19 cellular contexts compared by ENCODE assay signal in the genomic region with DNA sequence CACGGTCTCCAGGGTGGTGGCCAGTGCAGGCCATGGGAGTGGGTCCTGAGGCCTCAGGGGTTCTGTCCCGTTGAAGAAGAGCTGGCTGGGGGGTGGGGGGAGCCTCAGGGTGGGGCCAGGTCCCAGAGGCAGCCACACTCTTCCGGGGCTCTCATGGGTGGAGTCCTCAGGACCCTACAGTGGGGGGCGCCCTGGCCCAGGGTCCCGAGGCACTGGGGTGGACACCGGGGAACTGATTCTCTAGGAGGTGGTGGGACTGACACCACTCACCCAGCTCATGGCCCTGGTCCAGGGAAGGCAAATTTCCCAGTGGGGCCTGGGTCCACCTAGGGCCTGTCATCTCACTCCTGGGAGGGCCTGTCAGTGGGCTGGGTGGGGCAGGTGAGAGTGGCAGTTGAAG. TPM values are rescaled to one million over a fixed set of nuclear protein-coding genes. Genes with fewer than 3 reads are reported as not detected.
DNase-seq lines count a peak whose midpoint lies in the region; ATAC-seq and TF ChIP-seq lines count a peak whose summit lies in the region.
"Had no signal": no experiment of that assay in that cellular context is flagged by ENCODE, and none has a peak within 500 bp of the region (broad histone marks: within the 10 kb centered on the region; RNA-seq: fewer than 3 reads in every experiment).

No MANE protein-coding gene starts in this region.

- H3K9me3 Mint-ChIP-seq in immature natural killer cell: no peaks in the 10 kb centered on the region
- H3K9me3 Mint-ChIP-seq: CD8-positive, alpha-beta memory T cell; HFFc6 had no signal

- H3K79me1 ChIP-seq in neuronal stem cell (ENCODE audit: low read depth, low read length): no peaks in the 10 kb centered on the region

- H3K27me3 ChIP-seq in SK-N-SH (ENCODE audit: insufficient read depth) (no peaks in the 10 kb centered on the region), neuronal stem cell (ENCODE audit: control insufficient read depth in 3 of 3, insufficient read depth in 3 of 3, low read depth in 1 of 3, low read length in 3 of 3) (no peaks in the 10 kb centered on the region), psoas muscle (ENCODE audit: insufficient read depth in 3 of 3, low read length in 2 of 3) (peaks cover 0 to 2% (median 0%) of the 10 kb centered on the region in 3 donors), tibial nerve (no peaks in the 10 kb centered on the region)
- H3K27me3 ChIP-seq: BLaER1 had no signal

- peaks cover 0 to 1% of the 10 kb centered on the region in 2 donors for H3K4me1 Mint-ChIP-seq in immature natural killer cell

- no peak overlapping the region for H3K4me3 ChIP-seq in SK-N-SH (ENCODE audit: low read depth in 2 of 2, low read length in 1 of 2)
- no peak overlapping the region for H3K4me3 ChIP-seq in neuronal stem cell (ENCODE audit: low read length in 2 of 2)
- no peak overlapping the region for H3K4me3 ChIP-seq in psoas muscle
- no peak overlapping the region for H3K4me3 ChIP-seq in tibial nerve
- H3K4me3 ChIP-seq: BLaER1, HAP-1 had no signal

- H2BK12ac ChIP-seq in neuronal stem cell (ENCODE audit: low read length): no peak overlapping the region

- no peak overlapping the region for H3K4me3 Mint-ChIP-seq in immature natural killer cell
- H3K4me3 Mint-ChIP-seq: CD8-positive, alpha-beta memory T cell; HFFc6 had no signal

- no peaks in the 10 kb centered on the region for H4K20me1 ChIP-seq in SK-N-SH (ENCODE audit: insufficient read depth)
- H4K20me1 ChIP-seq: BLaER1 had no signal

- TF ChIP-seq EP300 in SK-N-SH (IDR thresholded peaks at IDR 0.05; ENCODE audit: borderline replicate concordance in 1 of 2, low read depth in 1 of 2, low read length in 1 of 2): no peak
- no peak for TF ChIP-seq EP300 in tibial nerve (IDR thresholded peaks at IDR 0.05)

- no peak for TF ChIP-seq CTCF in SK-N-SH (IDR thresholded peaks at IDR 0.05)
- TF ChIP-seq CTCF in psoas muscle (IDR thresholded peaks at IDR 0.05): no peak
- TF ChIP-seq CTCF in tibial nerve (IDR thresholded peaks at IDR 0.05): no peak

- intact Hi-C loops in Right ventricle myocardium superior (cut with DNase I) (no loop called here), psoas muscle (cut with DNase I) (loop anchor here in 1 of 2 donors (5.0 kb wide), 1 partner anchor 45 kb away; no protein-coding TSS in a partner anchor)

- H3K23ac ChIP-seq in neuronal stem cell (ENCODE audit: low read depth, low read length, poor library complexity): no peak overlapping the region

- H3F3A ChIP-seq in SK-N-SH (replicated peaks; ENCODE audit: insufficient read depth): no peaks in the 10 kb centered on the region

- H3K4me2 ChIP-seq in SK-N-SH (no peak overlapping the region), neuronal stem cell (ENCODE audit: insufficient read depth, low read length, poor library complexity, severe bottlenecking) (no peak overlapping the region)
- H3K4me2 ChIP-seq: BLaER1 had no signal

- POLR2A ChIA-PET in SK-N-SH (lab: Yijun Ruan, JAX): no interaction called here

- H3K27ac ChIP-seq in SK-N-SH (ENCODE audit: low read depth in 2 of 2, low read length in 1 of 2) (no peak overlapping the region), neuronal stem cell (replicated peaks; ENCODE audit: low read length) (no peak overlapping the region), psoas muscle (no peak overlapping the region), tibial nerve (no peak overlapping the region)
- H3K27ac ChIP-seq: 22Rv1, BLaER1, HL-60 had no signal

- H3K9me3 ChIP-seq in SK-N-SH (no peaks in the 10 kb centered on the region), neuronal stem cell (replicated peaks in 1 of 2; ENCODE audit: control insufficient read depth in 2 of 2, insufficient read depth in 1 of 2, low read depth in 1 of 2, low read length in 2 of 2) (no peaks in the 10 kb centered on the region), psoas muscle (no peaks in the 10 kb centered on the region), tibial nerve (no peaks in the 10 kb centered on the region)
- H3K9me3 ChIP-seq: BLaER1, Caco-2, HAP-1 had no signal

- no peak overlapping the region for H2AFZ ChIP-seq in SK-N-SH (ENCODE audit: low read depth)
- H2AFZ ChIP-seq in neuronal stem cell (ENCODE audit: low read length): no peak overlapping the region

- no peak overlapping the region for H3K4ac ChIP-seq in neuronal stem cell (ENCODE audit: low read length)

- H3K27ac Mint-ChIP-seq in immature natural killer cell: no peak overlapping the region
- H3K27ac Mint-ChIP-seq: CD8-positive, alpha-beta memory T cell; HFFc6 had no signal

- CTCF ChIA-PET in SK-N-SH (lab: Yijun Ruan, JAX): interaction anchor here (0.8 to 2.6 kb wide), 9 partner anchors 8 to 48 kb away, joined by 3 to 11 read pairs (median 4); no protein-coding TSS in a partner anchor

- H3K14ac ChIP-seq in neuronal stem cell (ENCODE audit: low read length): no peak overlapping the region

- H3K36me3 ChIP-seq in SK-N-SH (replicated peaks in 1 of 2; ENCODE audit: control insufficient read depth in 1 of 2, insufficient read depth in 2 of 2, low read length in 1 of 2) (no peaks in the 10 kb centered on the region), neuronal stem cell (replicated peaks in 1 of 2; ENCODE audit: control insufficient read depth in 2 of 2, insufficient read depth in 2 of 2, low read length in 2 of 2) (no peaks in the 10 kb centered on the region), psoas muscle (ENCODE audit: insufficient read depth in 1 of 2, low read depth in 1 of 2) (no peaks in the 10 kb centered on the region), tibial nerve (peaks cover 0 to 17% (median 0%) of the 10 kb centered on the region in 3 donors)
- H3K36me3 ChIP-seq: BLaER1, HAP-1 had no signal

- H3K18ac ChIP-seq in neuronal stem cell (ENCODE audit: low read length): no peak overlapping the region

- WGBS in SK-N-SH (ENCODE audit: low lambda C conversion rate): 90% methylated on average over 2 of the region's 6 CpGs
- WGBS in neuronal stem cell (ENCODE audit: extremely low coverage in 2 of 2, insufficient read length in 2 of 2, insufficient replicate concordance in 1 of 2), 2 donors: no CpG with 5 or more reads among the region's 6 CpGs
- WGBS in psoas muscle, 3 donors: 90 to 95% (median 92%) methylated on average over 6 of the region's 6 CpGs
- WGBS in tibial nerve, 2 donors: 77 to 95% methylated on average over 6 of the region's 6 CpGs

- no peaks in the 10 kb centered on the region for H3K9me2 ChIP-seq in SK-N-SH

- no peaks in the 10 kb centered on the region for H3K36me3 Mint-ChIP-seq in immature natural killer cell
- H3K36me3 Mint-ChIP-seq: CD8-positive, alpha-beta memory T cell had no signal

- peaks cover 0 to 8% of the 10 kb centered on the region in 2 experiments; a peak in 1 of 4 replicates for H3K4me1 ChIP-seq in SK-N-SH (ENCODE audit: control insufficient read depth in 1 of 2, insufficient read depth in 2 of 2, low read depth in 1 of 2, low read length in 1 of 2)
- H3K4me1 ChIP-seq in neuronal stem cell (ENCODE audit: control insufficient read depth in 2 of 2, insufficient read depth in 1 of 2, low read depth in 1 of 2, low read length in 2 of 2): peaks cover 0 to 2% of the 10 kb centered on the region in 2 donors
- no peaks in the 10 kb centered on the region for H3K4me1 ChIP-seq in psoas muscle
- no peaks in the 10 kb centered on the region for H3K4me1 ChIP-seq in tibial nerve
- H3K4me1 ChIP-seq: Caco-2, HAP-1 had no signal

- no peak overlapping the region for H2BK120ac ChIP-seq in neuronal stem cell (ENCODE audit: low read depth, low read length)

- ATAC-seq in SK-N-SH treated with all-trans-retinoic acid at 6 μM for 48 hours (no peak), Right ventricle myocardium superior (ENCODE audit: poor library complexity) (no peak), psoas muscle (no peak)

- no peaks in the 10 kb centered on the region for H3K27me3 Mint-ChIP-seq in immature natural killer cell (ENCODE audit: low read depth in 3 of 3)
- H3K27me3 Mint-ChIP-seq: CD8-positive, alpha-beta memory T cell had no signal

- H2BK15ac ChIP-seq in neuronal stem cell (ENCODE audit: low read length): no peak overlapping the region

- H4K91ac ChIP-seq in neuronal stem cell (ENCODE audit: low read depth, low read length, poor library complexity): no peak overlapping the region

- no peak for TF ChIP-seq POLR2A in tibial nerve (IDR thresholded peaks at IDR 0.05)

- no peak overlapping the region for H3K9ac ChIP-seq in SK-N-SH
- H3K9ac ChIP-seq in neuronal stem cell (ENCODE audit: low read depth, low read length, poor library complexity): no peak overlapping the region
- H3K9ac ChIP-seq: BLaER1 had no signal

- H2BK5ac ChIP-seq in neuronal stem cell (ENCODE audit: low read length): peak overlapping the region; percentile 2

- no peak for TF ChIP-seq RAD21 in SK-N-SH (IDR thresholded peaks at IDR 0.05; ENCODE audit: low read length)

- DNase-seq in SK-N-SH: peak; percentile 14
- peak; percentile 6 for DNase-seq in iPS-NIHi11 (ENCODE audit: low spot score)
- DNase-seq in neuronal stem cell (ENCODE audit: low spot score): no peak
- no peak for DNase-seq in Right ventricle myocardium superior
- no peak for DNase-seq in psoas muscle
- no peak for DNase-seq in tibial nerve (ENCODE audit: low spot score in 2 of 2)
- DNase-seq in immature natural killer cell: no peak
- DNase-seq: AML-193; Caco-2; CD8-positive, alpha-beta memory T cell; DND-41; GDM1; GOT3; HFFc6 had no signal

- H3K79me2 ChIP-seq in SK-N-SH (ENCODE audit: insufficient read depth): no peaks in the 10 kb centered on the region

- no peak overlapping the region for H4K8ac ChIP-seq in neuronal stem cell (ENCODE audit: low read depth, low read length)

- H2AK5ac ChIP-seq in neuronal stem cell (ENCODE audit: low read depth, low read length): no peak overlapping the region

RNA-seq across cellular contexts. Expression of gene GGT5, which starts 12.8 kb away (rescaled TPM):
- 3.3 and 4.6 TPM in 2 replicates for polyA plus RNA-seq in SK-N-SH (2012; rRNA removed)
- polyA plus RNA-seq in SK-N-SH (2012; cell fraction: cytosol; rRNA removed): 1.2 and 2.7 TPM in 2 replicates
- 6.3 and 7.6 TPM in 2 replicates for polyA plus RNA-seq in SK-N-SH (2012; cell fraction: nucleus; rRNA removed)
- not detected for polyA plus RNA-seq in neuronal stem cell (2013, experiment 1 of 2)
- 0.01 TPM for polyA plus RNA-seq in neuronal stem cell (2013, experiment 2 of 2)
- 21.0 TPM for total RNA-seq in Right ventricle myocardium superior
- total RNA-seq in psoas muscle: 10 to 100 TPM in 2 of 4 donors, 1 to 10 TPM in 2; 7.3 to 11.3 (median 9.0) TPM
- polyA plus RNA-seq in psoas muscle: 10 to 100 TPM in 1 of 3 donors, 1 to 10 TPM in 2; 9.3 to 13.7 (median 9.8) TPM
- total RNA-seq in tibial nerve: 100 to 1,000 TPM in 1 of 4 donors, 10 to 100 TPM in 3; 35.8 to 156 (median 83.7) TPM
- polyA plus RNA-seq in immature natural killer cell: not detected
- total RNA-seq: CD8-positive, alpha-beta memory T cell had no signal
- polyA plus RNA-seq: CD8-positive, alpha-beta memory T cell had no signal

RNA-seq across cellular contexts. Expression of gene SPECC1L, which starts 38.5 kb away (rescaled TPM):
- 22.9 and 25.9 TPM in 2 replicates for polyA plus RNA-seq in SK-N-SH (2012; rRNA removed)
- polyA plus RNA-seq in SK-N-SH (2012; cell fraction: cytosol; rRNA removed): 17.8 and 21.8 TPM in 2 replicates
- polyA plus RNA-seq in SK-N-SH (2012; cell fraction: nucleus; rRNA removed): 36.5 and 44.0 TPM in 2 replicates
- polyA plus RNA-seq in neuronal stem cell (2013, experiment 1 of 2): 24.1 TPM
- 26.0 TPM for polyA plus RNA-seq in neuronal stem cell (2013, experiment 2 of 2)
- total RNA-seq in Right ventricle myocardium superior: 41.1 TPM
- 10 to 100 TPM; 23.6 to 29.9 (median 28.5) TPM for total RNA-seq in psoas muscle
- polyA plus RNA-seq in psoas muscle: 10 to 100 TPM in 1 of 3 donors, 1 to 10 TPM in 2; 6.8 to 17.6 (median 7.8) TPM
- 10 to 100 TPM; 42.2 to 45.1 (median 43.6) TPM for total RNA-seq in tibial nerve
- 10 to 100 TPM in 1 of 3 donors, 1 to 10 TPM in 2; 3.0 to 17.6 (median 5.3) TPM for polyA plus RNA-seq in immature natural killer cell

RNA-seq across cellular contexts. Expression of gene SUSD2, which starts 50.8 kb away (rescaled TPM):
- polyA plus RNA-seq in SK-N-SH (2012; rRNA removed) (0.76 and 0.82 TPM in 2 replicates), psoas muscle (1 to 10 TPM; 1.1 to 1.4 (median 1.3) TPM), immature natural killer cell (under 1 TPM in 2 of 3 donors, not detected in 1; 0.07 to 0.14 TPM)
- polyA plus RNA-seq in SK-N-SH (2012; cell fraction: cytosol; rRNA removed): 0.18 and 0.26 TPM in 2 replicates
- 1.7 and 2.2 TPM in 2 replicates for polyA plus RNA-seq in SK-N-SH (2012; cell fraction: nucleus; rRNA removed)
- 0.25 TPM for polyA plus RNA-seq in neuronal stem cell (2013, experiment 1 of 2)
- 0.18 TPM for polyA plus RNA-seq in neuronal stem cell (2013, experiment 2 of 2)
- total RNA-seq in Right ventricle myocardium superior (2.6 TPM), psoas muscle (1 to 10 TPM; 1.1 to 1.8 (median 1.4) TPM), tibial nerve (1 to 10 TPM; 9.0 to 9.6 (median 9.4) TPM)
- polyA plus RNA-seq: CD8-positive, alpha-beta memory T cell had no signal

Comparison
In these comparisons a context has a peak if more than half of its experiments do, and no peak if none do; other contexts are left out.
1. DNase-seq: peak in SK-N-SH (single experiment) and iPS-NIHi11 (single experiment); none in neuronal stem cell (single experiment), Right ventricle myocardium superior (single experiment), psoas muscle (0 of 2), tibial nerve (0 of 2) and immature natural killer cell (0 of 3).